ENCODE assay signal across 11 cellular contexts in genomic region chr11:64874841-64875240, GRCh38. TPM values are rescaled to one million over a fixed set of nuclear protein-coding genes. Genes with fewer than 3 reads are reported as not detected.
A peak's percentile ranks its signal among the peaks of the same experiment; 100 is the strongest.
DNase-seq lines count a peak whose midpoint lies in the region; ATAC-seq and TF ChIP-seq lines count a peak whose summit lies in the region.
"Had no signal": no experiment of that assay in that cellular context is flagged by ENCODE, and none has a peak within 500 bp of the region (broad histone marks: within the 10 kb centered on the region; RNA-seq: fewer than 3 reads in every experiment).

No MANE protein-coding gene starts in this region.

- no peaks in the 10 kb centered on the region for H3K9me3 ChIP-seq in SK-N-SH
- H3K9me3 ChIP-seq: HAP-1 had no signal

- TF ChIP-seq EP300 in SK-N-SH (IDR thresholded peaks at IDR 0.05; ENCODE audit: borderline replicate concordance in 1 of 2, low read depth in 1 of 2, low read length in 1 of 2): no peak

- peak overlapping the region; percentile 99 for H3K4me3 Mint-ChIP-seq in activated T-helper 1 cell treated with anti-CD3 and anti-CD28 coated beads, Interleukin-12 subunit alpha, Interleukin-12 subunit beta, Interleukin-2, Interleukin-4 antibody, amounts not matched to agents 30 ng/mL and 10 ng/mL and 1 ng/mL, durations not matched to agents 14 hours and 24 hours and 36 hours
- peak overlapping the region; percentile 95 for H3K4me3 Mint-ChIP-seq in stimulated activated memory B cell treated with anti-CD40 and anti-IgM and Interleukin-4, amounts not matched to agents 10 μg/mL and 1 μg/mL and 100 μg/mL, for 72 hours

- H3K27me3 ChIP-seq in SK-N-SH (ENCODE audit: insufficient read depth): no peaks in the 10 kb centered on the region
- no peaks in the 10 kb centered on the region for H3K27me3 ChIP-seq in layer of hippocampus (ENCODE audit: control insufficient read depth, insufficient read depth, low read length)

- H3K9me2 ChIP-seq in SK-N-SH: no peaks in the 10 kb centered on the region

- ATAC-seq in SK-N-SH treated with all-trans-retinoic acid at 6 μM for 48 hours (no peak), GM19351 (IDR thresholded peaks at IDR 0.05; ENCODE audit: unreplicated experiment) (no peak), GM21515 (IDR thresholded peaks at IDR 0.05; ENCODE audit: unreplicated experiment) (no peak), GM18870 (IDR thresholded peaks at IDR 0.05; ENCODE audit: unreplicated experiment) (no peak)
- no peak for ATAC-seq in stimulated activated memory B cell treated with anti-CD40 and anti-IgM and Interleukin-4, amounts not matched to agents 10 μg/mL and 1 μg/mL and 100 μg/mL, for 72 hours
- ATAC-seq: esophagus mucosa had no signal

- no peak for TF ChIP-seq RAD21 in SK-N-SH (IDR thresholded peaks at IDR 0.05; ENCODE audit: low read length)

- H3F3A ChIP-seq in SK-N-SH (replicated peaks; ENCODE audit: insufficient read depth): peaks cover 7% of the 10 kb centered on the region

- no peaks in the 10 kb centered on the region for H3K27me3 Mint-ChIP-seq in activated T-helper 1 cell treated with anti-CD3 and anti-CD28 coated beads, Interleukin-12 subunit alpha, Interleukin-12 subunit beta, Interleukin-2, Interleukin-4 antibody, amounts not matched to agents 30 ng/mL and 10 ng/mL and 1 ng/mL, durations not matched to agents 14 hours and 24 hours and 36 hours (ENCODE audit: insufficient read depth)
- H3K27me3 Mint-ChIP-seq in stimulated activated memory B cell treated with anti-CD40 and anti-IgM and Interleukin-4, amounts not matched to agents 10 μg/mL and 1 μg/mL and 100 μg/mL, for 72 hours: no peaks in the 10 kb centered on the region

- H3K9ac ChIP-seq in SK-N-SH: no peak overlapping the region

- CTCF ChIA-PET in SK-N-SH (lab: Yijun Ruan, JAX): interaction anchor here (0.9 to 26.7 kb wide), 5 partner anchors 11 to 27 kb away, joined by 3 to 530 read pairs (median 32); partner anchors contain the start of gene CDC42BPG

- H3K36me3 Mint-ChIP-seq in activated T-helper 1 cell treated with anti-CD3 and anti-CD28 coated beads, Interleukin-12 subunit alpha, Interleukin-12 subunit beta, Interleukin-2, Interleukin-4 antibody, amounts not matched to agents 30 ng/mL and 10 ng/mL and 1 ng/mL, durations not matched to agents 14 hours and 24 hours and 36 hours (ENCODE audit: low read depth): peaks cover 45% of the 10 kb centered on the region
- peaks cover 67% of the 10 kb centered on the region for H3K36me3 Mint-ChIP-seq in stimulated activated memory B cell treated with anti-CD40 and anti-IgM and Interleukin-4, amounts not matched to agents 10 μg/mL and 1 μg/mL and 100 μg/mL, for 72 hours

- intact Hi-C loops in activated T-helper 1 cell treated with anti-CD3 and anti-CD28 coated beads, Interleukin-12 subunit alpha, Interleukin-12 subunit beta, Interleukin-2, Interleukin-4 antibody, amounts not matched to agents 30 ng/mL and 10 ng/mL and 1 ng/mL, durations not matched to agents 14 hours and 24 hours and 36 hours (cut with micrococcal nuclease): loop anchor here (5.0 kb wide), 3 partner anchors 73 to 697 kb away; partner anchors contain the start of genes FAM89B, MAP4K2 and ZNRD2

- POLR2A ChIA-PET in SK-N-SH (lab: Yijun Ruan, JAX): no interaction called here

- H3K9me3 Mint-ChIP-seq in activated T-helper 1 cell treated with anti-CD3 and anti-CD28 coated beads, Interleukin-12 subunit alpha, Interleukin-12 subunit beta, Interleukin-2, Interleukin-4 antibody, amounts not matched to agents 30 ng/mL and 10 ng/mL and 1 ng/mL, durations not matched to agents 14 hours and 24 hours and 36 hours: no peaks in the 10 kb centered on the region
- H3K9me3 Mint-ChIP-seq in stimulated activated memory B cell treated with anti-CD40 and anti-IgM and Interleukin-4, amounts not matched to agents 10 μg/mL and 1 μg/mL and 100 μg/mL, for 72 hours: no peaks in the 10 kb centered on the region

- H2AFZ ChIP-seq in SK-N-SH (ENCODE audit: low read depth): no peak overlapping the region

- H3K36me3 ChIP-seq in SK-N-SH (replicated peaks in 1 of 2; ENCODE audit: control insufficient read depth in 1 of 2, insufficient read depth in 2 of 2, low read length in 1 of 2): peaks cover 22 to 30% of the 10 kb centered on the region in 2 experiments

- peaks cover 21 to 29% of the 10 kb centered on the region in 2 experiments; a peak in 3 of 4 replicates for H3K4me1 ChIP-seq in SK-N-SH (ENCODE audit: control insufficient read depth in 1 of 2, insufficient read depth in 2 of 2, low read depth in 1 of 2, low read length in 1 of 2)

- TF ChIP-seq CTCF in SK-N-SH (IDR thresholded peaks at IDR 0.05): no peak

- no peak overlapping the region for H3K4me3 ChIP-seq in SK-N-SH (ENCODE audit: low read depth in 2 of 2, low read length in 1 of 2)
- H3K4me3 ChIP-seq: HAP-1 had no signal

- no peak overlapping the region for H3K27ac Mint-ChIP-seq in activated T-helper 1 cell treated with anti-CD3 and anti-CD28 coated beads, Interleukin-12 subunit alpha, Interleukin-12 subunit beta, Interleukin-2, Interleukin-4 antibody, amounts not matched to agents 30 ng/mL and 10 ng/mL and 1 ng/mL, durations not matched to agents 14 hours and 24 hours and 36 hours
- H3K27ac Mint-ChIP-seq in stimulated activated memory B cell treated with anti-CD40 and anti-IgM and Interleukin-4, amounts not matched to agents 10 μg/mL and 1 μg/mL and 100 μg/mL, for 72 hours: peak overlapping the region; percentile 86

- H3K27ac ChIP-seq in SK-N-SH (ENCODE audit: low read depth in 2 of 2, low read length in 1 of 2) (no peak overlapping the region), layer of hippocampus (ENCODE audit: low read depth, low read length) (peak overlapping the region; percentile 94)
- H3K27ac ChIP-seq: 22Rv1 had no signal

- peaks cover 78% of the 10 kb centered on the region for H3K4me1 Mint-ChIP-seq in activated T-helper 1 cell treated with anti-CD3 and anti-CD28 coated beads, Interleukin-12 subunit alpha, Interleukin-12 subunit beta, Interleukin-2, Interleukin-4 antibody, amounts not matched to agents 30 ng/mL and 10 ng/mL and 1 ng/mL, durations not matched to agents 14 hours and 24 hours and 36 hours (ENCODE audit: low read depth)
- peaks cover 80% of the 10 kb centered on the region for H3K4me1 Mint-ChIP-seq in stimulated activated memory B cell treated with anti-CD40 and anti-IgM and Interleukin-4, amounts not matched to agents 10 μg/mL and 1 μg/mL and 100 μg/mL, for 72 hours

- 97% methylated on average over 16 of the region's 16 CpGs for WGBS in SK-N-SH (ENCODE audit: low lambda C conversion rate)

- peaks cover 84% of the 10 kb centered on the region for H3K79me2 ChIP-seq in SK-N-SH (ENCODE audit: insufficient read depth)

- H4K20me1 ChIP-seq in SK-N-SH (ENCODE audit: insufficient read depth): peaks cover 59% of the 10 kb centered on the region

- peak overlapping the region; percentile 92; the same call in 1 of the 2 replicates for H3K4me2 ChIP-seq in SK-N-SH

- no peak for DNase-seq in SK-N-SH
- no peak for DNase-seq in activated T-helper 1 cell treated with anti-CD3 and anti-CD28 coated beads, Interleukin-12 subunit alpha, Interleukin-12 subunit beta, Interleukin-2, Interleukin-4 antibody, amounts not matched to agents 30 ng/mL and 10 ng/mL and 1 ng/mL, durations not matched to agents 14 hours and 24 hours and 36 hours (ENCODE audit: low spot score)

TF ChIP-seq in SK-N-SH, 30 proteins besides CTCF, POLR2A, EP300 and RAD21 (continues in another document):
- no peak for TF ChIP-seq JUND (IDR thresholded peaks at IDR 0.05)

TF ChIP-seq in SK-N-SH treated with all-trans-retinoic acid at 6 μM for 48 hours, 23 proteins besides CTCF, POLR2A, EP300 and RAD21:
- TF ChIP-seq ZC3H10 (CRISPR knock-in tag; IDR thresholded peaks at IDR 0.05) (no peak), ZFP30 (CRISPR knock-in tag; IDR thresholded peaks at IDR 0.05) (no peak)

RNA-seq across cellular contexts. Expression of gene EHD1, which starts 3.6 kb away (rescaled TPM):
- polyA plus RNA-seq in SK-N-SH (2012; rRNA removed): 57.6 and 93.3 TPM in 2 replicates
- 34.4 and 51.6 TPM in 2 replicates for polyA plus RNA-seq in SK-N-SH (2012; cell fraction: cytosol; rRNA removed)
- polyA plus RNA-seq in SK-N-SH (2012; cell fraction: nucleus; rRNA removed): 104 and 118 TPM in 2 replicates
- 88.0 and 96.9 TPM in 2 replicates for total RNA-seq in activated T-helper 1 cell treated with anti-CD3 and anti-CD28 coated beads, Interleukin-12 subunit alpha, Interleukin-12 subunit beta, Interleukin-2, Interleukin-4 antibody, amounts not matched to agents 30 ng/mL and 10 ng/mL and 1 ng/mL, durations not matched to agents 14 hours and 24 hours and 36 hours

RNA-seq across cellular contexts. Expression of gene CDC42BPG, which starts 30.4 kb away (rescaled TPM):
- polyA plus RNA-seq in SK-N-SH (2012; rRNA removed): 0.33 and 0.42 TPM in 2 replicates
- polyA plus RNA-seq in SK-N-SH (2012; cell fraction: cytosol; rRNA removed): 0.15 and 0.25 TPM in 2 replicates
- polyA plus RNA-seq in SK-N-SH (2012; cell fraction: nucleus; rRNA removed): 1.00 and 1.3 TPM in 2 replicates
- total RNA-seq in activated T-helper 1 cell treated with anti-CD3 and anti-CD28 coated beads, Interleukin-12 subunit alpha, Interleukin-12 subunit beta, Interleukin-2, Interleukin-4 antibody, amounts not matched to agents 30 ng/mL and 10 ng/mL and 1 ng/mL, durations not matched to agents 14 hours and 24 hours and 36 hours: 0.29 and 0.44 TPM in 2 replicates

RNA-seq across cellular contexts. Expression of gene ATG2A, which starts 42.2 kb away (rescaled TPM):
- polyA plus RNA-seq in SK-N-SH (2012; rRNA removed): 6.2 and 7.1 TPM in 2 replicates
- polyA plus RNA-seq in SK-N-SH (2012; cell fraction: cytosol; rRNA removed): 1.7 and 3.1 TPM in 2 replicates
- polyA plus RNA-seq in SK-N-SH (2012; cell fraction: nucleus; rRNA removed): 21.7 and 27.5 TPM in 2 replicates
- total RNA-seq in activated T-helper 1 cell treated with anti-CD3 and anti-CD28 coated beads, Interleukin-12 subunit alpha, Interleukin-12 subunit beta, Interleukin-2, Interleukin-4 antibody, amounts not matched to agents 30 ng/mL and 10 ng/mL and 1 ng/mL, durations not matched to agents 14 hours and 24 hours and 36 hours: 24.6 and 24.9 TPM in 2 replicates

RNA-seq across cellular contexts. Expression of gene PPP2R5B, which starts 49.6 kb away (rescaled TPM):
- polyA plus RNA-seq in SK-N-SH (2012; rRNA removed): 15.1 and 16.7 TPM in 2 replicates
- 8.2 and 11.7 TPM in 2 replicates for polyA plus RNA-seq in SK-N-SH (2012; cell fraction: cytosol; rRNA removed)
- 40.9 and 48.9 TPM in 2 replicates for polyA plus RNA-seq in SK-N-SH (2012; cell fraction: nucleus; rRNA removed)
- 7.3 and 14.0 TPM in 2 replicates for total RNA-seq in activated T-helper 1 cell treated with anti-CD3 and anti-CD28 coated beads, Interleukin-12 subunit alpha, Interleukin-12 subunit beta, Interleukin-2, Interleukin-4 antibody, amounts not matched to agents 30 ng/mL and 10 ng/mL and 1 ng/mL, durations not matched to agents 14 hours and 24 hours and 36 hours
